In genomic region chr11:75421902-75422247, GRCh38 we compare ENCODE assay signal across 15 cellular contexts. TPM values are rescaled to one million over a fixed set of nuclear protein-coding genes. Genes with fewer than 3 reads are reported as not detected.
DNase-seq lines count a peak whose midpoint lies in the region; ATAC-seq and TF ChIP-seq lines count a peak whose summit lies in the region.
"Had no signal": no experiment of that assay in that cellular context is flagged by ENCODE, and none has a peak within 500 bp of the region (broad histone marks: within the 10 kb centered on the region; RNA-seq: fewer than 3 reads in every experiment).

No MANE protein-coding gene starts in this region.

- no peak for TF ChIP-seq CTCF in cardiac muscle cell (IDR thresholded peaks at IDR 0.05; ENCODE audit: low read depth, low read length)
- TF ChIP-seq CTCF in chondrocyte (IDR thresholded peaks at IDR 0.05), result no peak
- TF ChIP-seq CTCF in neural progenitor cell (IDR thresholded peaks at IDR 0.05), result no peak
- no peak for TF ChIP-seq CTCF in CD4-positive, alpha-beta T cell (IDR thresholded peaks at IDR 0.05)

- H4K20me1 ChIP-seq in neural progenitor cell (ENCODE audit: low read depth), result peaks cover 43% of the 10 kb centered on the region

- H2AFZ ChIP-seq in neural progenitor cell (replicated peaks), result no peak overlapping the region

- peaks cover 30% of the 10 kb centered on the region for H3F3A ChIP-seq in neural progenitor cell (ENCODE audit: low read depth)

- H3K4me2 ChIP-seq in neural progenitor cell, result no peak overlapping the region
- H3K4me2 ChIP-seq: BLaER1 treated with 17β-estradiol and CSF1 and Interleukin-3, amounts not matched to agents 10 nM and 100 nM had no signal

- CTCF ChIA-PET in CD4-positive, alpha-beta T cell (lab: Charles Lee), result no interaction called here

- DNase-seq in cardiac muscle cell (ENCODE audit: low read depth in 1 of 2, low spot score in 1 of 2) (no peak), right cardiac atrium (no peak), chondrocyte (ENCODE audit: low spot score) (no peak), neural progenitor cell (ENCODE audit: low spot score) (no peak), Kasumi-1 (lab: John Stamatoyannopoulos, UW) (no peak)
- DNase-seq in CD4-positive, alpha-beta T cell, result no peak
- no peak for DNase-seq in activated CD4-positive, alpha-beta T cell treated with anti-CD3 and anti-CD28 coated beads for 48 hours
- DNase-seq: activated B cell treated with CpG ODN at 0.5 μM for 24 hours, NCI-H1436 treated with DMSO at 0.1 percent for 48 hours, NCI-H2171 treated with DMSO at 0.1 percent for 48 hours had no signal

- 82% methylated on average over 2 of the region's 2 CpGs for WGBS in right cardiac atrium

- H3K4me3 Mint-ChIP-seq in chondrocyte (ENCODE audit: unreplicated experiment), result no peak overlapping the region
- H3K4me3 Mint-ChIP-seq in neural progenitor cell, result no peak overlapping the region
- no peak overlapping the region for H3K4me3 Mint-ChIP-seq in CD4-positive, alpha-beta T cell
- H3K4me3 Mint-ChIP-seq: activated B cell treated with CpG ODN at 0.5 μM for 24 hours had no signal

- H3K27me3 Mint-ChIP-seq in chondrocyte (ENCODE audit: low read depth) (no peaks in the 10 kb centered on the region), neural progenitor cell (ENCODE audit: insufficient read depth, low read depth) (no peaks in the 10 kb centered on the region)
- H3K27me3 Mint-ChIP-seq in CD4-positive, alpha-beta T cell, result no peaks in the 10 kb centered on the region
- H3K27me3 Mint-ChIP-seq: activated B cell treated with CpG ODN at 0.5 μM for 24 hours had no signal

- H3K9me3 ChIP-seq in cardiac muscle cell (ENCODE audit: low read depth) (no peaks in the 10 kb centered on the region), right cardiac atrium (ENCODE audit: control insufficient read depth, low read length) (no peaks in the 10 kb centered on the region), neural progenitor cell (ENCODE audit: low read depth) (no peaks in the 10 kb centered on the region)
- no peaks in the 10 kb centered on the region for H3K9me3 ChIP-seq in CD4-positive, alpha-beta T cell (ENCODE audit: control insufficient read depth, low read length)
- H3K9me3 ChIP-seq: BLaER1 treated with 17β-estradiol and CSF1 and Interleukin-3, amounts not matched to agents 10 nM and 100 nM; Peyer's patch had no signal

- H3K9me3 Mint-ChIP-seq in chondrocyte (ENCODE audit: low read depth) (no peaks in the 10 kb centered on the region), neural progenitor cell (no peaks in the 10 kb centered on the region)
- no peaks in the 10 kb centered on the region for H3K9me3 Mint-ChIP-seq in CD4-positive, alpha-beta T cell
- H3K9me3 Mint-ChIP-seq: activated B cell treated with CpG ODN at 0.5 μM for 24 hours, neural crest cell had no signal

- POLR2A ChIA-PET in CD4-positive, alpha-beta T cell (lab: Charles Lee), result interaction anchor here (1.7 kb wide), 1 partner anchor 22 kb away, joined by 4 read pairs; no protein-coding TSS in a partner anchor

- H3K79me2 ChIP-seq in neural progenitor cell (ENCODE audit: low read depth), result no peaks in the 10 kb centered on the region

- H3K4me1 Mint-ChIP-seq in chondrocyte (ENCODE audit: low read depth), result peaks cover 58% of the 10 kb centered on the region
- peaks cover 42% of the 10 kb centered on the region for H3K4me1 Mint-ChIP-seq in neural progenitor cell
- no peaks in the 10 kb centered on the region for H3K4me1 Mint-ChIP-seq in CD4-positive, alpha-beta T cell (ENCODE audit: low read depth)
- H3K4me1 Mint-ChIP-seq: activated B cell treated with CpG ODN at 0.5 μM for 24 hours had no signal

- H3K36me3 ChIP-seq in cardiac muscle cell, result peaks cover 13% of the 10 kb centered on the region
- peaks cover under 1% of the 10 kb centered on the region for H3K36me3 ChIP-seq in neural progenitor cell
- H3K36me3 ChIP-seq: Peyer's patch had no signal

- H3K9ac ChIP-seq in neural progenitor cell, result no peak overlapping the region
- H3K9ac ChIP-seq: BLaER1 treated with 17β-estradiol and CSF1 and Interleukin-3, amounts not matched to agents 10 nM and 100 nM had no signal

- H3K27me3 ChIP-seq in cardiac muscle cell (no peaks in the 10 kb centered on the region), right cardiac atrium (ENCODE audit: control insufficient read depth, insufficient read depth) (no peaks in the 10 kb centered on the region), neural progenitor cell (peaks cover 6% of the 10 kb centered on the region)
- no peaks in the 10 kb centered on the region for H3K27me3 ChIP-seq in CD4-positive, alpha-beta T cell (ENCODE audit: control insufficient read depth, insufficient read depth, low read length)
- H3K27me3 ChIP-seq: Peyer's patch had no signal

- ATAC-seq in right cardiac atrium, result no peak
- no peak for ATAC-seq in CD4-positive, alpha-beta T cell (ENCODE audit: poor library complexity)
- no peak for ATAC-seq in HG03025 (IDR thresholded peaks at IDR 0.05; ENCODE audit: low FRiP score, unreplicated experiment)

- H3K4me1 ChIP-seq in cardiac muscle cell (ENCODE audit: low read depth) (peaks cover 19% of the 10 kb centered on the region), right cardiac atrium (ENCODE audit: control insufficient read depth, insufficient read depth, low read length) (no peaks in the 10 kb centered on the region), neural progenitor cell (peaks cover 37% of the 10 kb centered on the region)
- H3K4me1 ChIP-seq: Peyer's patch had no signal

- H3K27ac ChIP-seq in cardiac muscle cell, result peak overlapping the region; percentile 63
- no peak overlapping the region for H3K27ac ChIP-seq in right cardiac atrium (ENCODE audit: low read length)
- H3K27ac ChIP-seq in neural progenitor cell, result peak overlapping the region; percentile 80
- H3K27ac ChIP-seq in CD4-positive, alpha-beta T cell (ENCODE audit: low read depth, low read length), result no peak overlapping the region
- H3K27ac ChIP-seq: BLaER1 treated with 17β-estradiol and CSF1 and Interleukin-3, amounts not matched to agents 10 nM and 100 nM; Peyer's patch; SK-N-MC had no signal

- no peak overlapping the region for H3K4me3 ChIP-seq in cardiac muscle cell
- H3K4me3 ChIP-seq in right cardiac atrium (ENCODE audit: low read length), result no peak overlapping the region
- no peak overlapping the region for H3K4me3 ChIP-seq in neural progenitor cell
- H3K4me3 ChIP-seq: BLaER1 treated with 17β-estradiol and CSF1 and Interleukin-3, amounts not matched to agents 10 nM and 100 nM; Peyer's patch; SK-N-MC had no signal

- intact Hi-C loops in right cardiac atrium (cut with DNase I), result no loop called here
- intact Hi-C loops in CD4-positive, alpha-beta T cell (cut with DNase I, micrococcal nuclease), result no loop called here

- no peaks in the 10 kb centered on the region for H3K36me3 Mint-ChIP-seq in chondrocyte (ENCODE audit: low read depth)
- peaks cover 20% of the 10 kb centered on the region for H3K36me3 Mint-ChIP-seq in neural progenitor cell
- H3K36me3 Mint-ChIP-seq in CD4-positive, alpha-beta T cell (ENCODE audit: low read depth), result peaks cover 23% of the 10 kb centered on the region

- H3K27ac Mint-ChIP-seq in chondrocyte (ENCODE audit: unreplicated experiment) (peak overlapping the region; percentile 77), neural progenitor cell (peak overlapping the region; percentile 86)
- H3K27ac Mint-ChIP-seq in CD4-positive, alpha-beta T cell, result no peak overlapping the region
- H3K27ac Mint-ChIP-seq: activated B cell treated with CpG ODN at 0.5 μM for 24 hours had no signal

RNA-seq across cellular contexts. Expression of gene KLHL35, which starts 11.1 kb away (rescaled TPM):
- total RNA-seq in cardiac muscle cell (2.2 and 2.7 TPM in 2 replicates), right cardiac atrium (1 to 10 TPM in 1 of 4 donors, under 1 TPM in 3; 0.46 to 1.5 (median 0.67) TPM), chondrocyte (6.3 to 12.5 TPM (median 10.1 TPM) in 3 replicates), neural progenitor cell (ENCODE audit: low replicate concordance) (1.2 and 1.5 TPM in 2 replicates)
- polyA plus RNA-seq in cardiac muscle cell (2.6 and 3.4 TPM in 2 replicates), right cardiac atrium (0.66 TPM)
- under 1 TPM; 0.33 to 0.81 TPM for total RNA-seq in CD4-positive, alpha-beta T cell

RNA-seq across cellular contexts. Expression of gene RPS3, which starts 22.6 kb away (rescaled TPM):
- total RNA-seq in cardiac muscle cell (781 and 951 TPM in 2 replicates), right cardiac atrium (1,000 to 10,000 TPM; 1,039 to 1,263 (median 1,178) TPM), chondrocyte (1,466 to 1,585 TPM (median 1,486 TPM) in 3 replicates), neural progenitor cell (ENCODE audit: low replicate concordance) (1,927 and 1,962 TPM in 2 replicates)
- polyA plus RNA-seq in cardiac muscle cell (974 and 1,206 TPM in 2 replicates), right cardiac atrium (1,021 TPM)
- 1,000 to 10,000 TPM; 4,753 to 4,828 TPM for total RNA-seq in CD4-positive, alpha-beta T cell

Comparison
In these comparisons a context has a peak if more than half of its experiments do, and no peak if none do; other contexts are left out.
1. H3K27ac ChIP-seq: peak in cardiac muscle cell (single experiment) and neural progenitor cell (single experiment); none in right cardiac atrium (single experiment) and CD4-positive, alpha-beta T cell (single experiment).